Comparison of ENCODE assay signal across 1 cellular context in genomic region chrX:110004210-110004609, GRCh38.
A peak's percentile ranks its signal among the peaks of the same experiment; 100 is the strongest.
TF ChIP-seq lines count a peak whose summit lies in the region.

No MANE protein-coding gene starts in this region.

TF ChIP-seq in HepG2, 621 proteins besides CTCF, POLR2A, EP300 and RAD21 (continued from another document):
- TF ChIP-seq HNRNPL (IDR thresholded peaks at IDR 0.05; ENCODE audit: low read depth, low read length) (0 out of 2 replicates have a peak, but pooled peaks have one; percentile 57), ZNF839 (CRISPR knock-in tag; IDR thresholded peaks at IDR 0.05; ENCODE audit: borderline replicate concordance) (no peak), DDIT3 (CRISPR knock-in tag; IDR thresholded peaks at IDR 0.05) (no peak), ZMYM3 (CRISPR knock-in tag; IDR thresholded peaks at IDR 0.05) (no peak), SMARCC2 (IDR thresholded peaks at IDR 0.05) (no peak), MLX (CRISPR knock-in tag; IDR thresholded peaks at IDR 0.05) (no peak), HIC2 (CRISPR knock-in tag; IDR thresholded peaks at IDR 0.05; ENCODE audit: low read depth) (0 out of 2 replicates have a peak, but pooled peaks have one; percentile 22), AHR (CRISPR knock-in tag; IDR thresholded peaks at IDR 0.05) (no peak), MEIS1 (CRISPR knock-in tag; IDR thresholded peaks at IDR 0.05; ENCODE audit: borderline replicate concordance) (no peak), HOXD1 (CRISPR knock-in tag; IDR thresholded peaks at IDR 0.05) (no peak), ZNF550 (CRISPR knock-in tag; IDR thresholded peaks at IDR 0.05; ENCODE audit: borderline replicate concordance) (no peak), PATZ1 (CRISPR knock-in tag; IDR thresholded peaks at IDR 0.05) (no peak), RFX1 (IDR thresholded peaks at IDR 0.05) (no peak), MXD4 (CRISPR knock-in tag; IDR thresholded peaks at IDR 0.05) (no peak)
TF ChIP-seq in HepG2: peak in this region for 2.
